8 cellular contexts compared by ENCODE assay signal in the genomic region with DNA sequence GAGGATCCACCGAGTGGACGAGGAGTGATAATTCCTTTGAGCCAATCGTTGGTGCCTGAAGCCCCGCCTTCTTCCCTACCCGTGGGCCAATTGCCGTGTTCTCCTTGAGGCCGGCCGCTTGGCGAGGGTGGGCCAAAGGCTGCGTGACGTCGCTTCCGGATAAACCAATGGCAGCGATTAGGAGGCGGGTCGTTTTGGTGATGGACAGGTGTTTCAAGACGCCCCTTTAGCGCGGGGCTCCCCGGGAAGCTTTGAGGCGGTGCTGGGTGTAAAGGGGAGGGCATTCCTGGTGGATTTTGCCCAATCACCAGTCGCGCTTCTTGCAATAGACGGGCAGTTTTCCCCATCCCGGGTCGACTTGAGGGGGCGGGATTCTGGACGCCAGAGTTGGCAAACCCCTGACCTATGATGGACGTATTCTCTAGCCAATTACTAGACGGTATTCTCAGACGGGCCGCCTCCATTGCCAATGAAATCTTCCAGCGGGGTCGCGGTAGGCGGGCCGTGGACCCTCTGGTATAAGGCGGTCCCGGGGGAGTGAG. TPM values are rescaled to one million over a fixed set of nuclear protein-coding genes. Genes with fewer than 3 reads are reported as not detected.
A peak's percentile ranks its signal among the peaks of the same experiment; 100 is the strongest.
DNase-seq lines count a peak whose midpoint lies in the region; ATAC-seq, FAIRE-seq and TF ChIP-seq lines count a peak whose summit lies in the region.

No MANE protein-coding gene starts in this region.

- H3K4me1 ChIP-seq in right atrium auricular region, result peaks cover 0 to 57% of the 10 kb centered on the region in 2 donors
- peaks cover 11% of the 10 kb centered on the region for H3K4me1 ChIP-seq in prostate gland (replicated peaks)
- H3K4me1 ChIP-seq in urinary bladder (ENCODE audit: insufficient read depth), result no peaks in the 10 kb centered on the region

- 0% methylated on average over 31 of the region's 39 CpGs for WGBS in prostate gland
- under 1% methylated on average over 39 of the region's 39 CpGs for WGBS in urinary bladder

- peak; percentile 69 for ATAC-seq in HG02938 (IDR thresholded peaks at IDR 0.05; ENCODE audit: unreplicated experiment)

- DNase-seq in GM12892 (ENCODE audit: insufficient read length) (peak; percentile 92), NCI-H1694 treated with DMSO at 0.1 percent for 48 hours (lab: John Stamatoyannopoulos, UW) (peak; percentile 100), T-helper 2 cell (peak; percentile 90 to 100 (median 98)), anterior cingulate cortex (lab: John Stamatoyannopoulos, UW) (peak; percentile 97 to 100 (median 100)), right atrium auricular region (ENCODE audit: low spot score) (peak; percentile 100), prostate gland (ENCODE audit: low spot score) (peak; percentile 100)

- H3K4me3 ChIP-seq in right atrium auricular region (peak overlapping the region; percentile 99), prostate gland (peak overlapping the region; percentile 66 to 92), urinary bladder (ENCODE audit: low read depth, low read length) (peak overlapping the region; percentile 94)

- H3K27me3 ChIP-seq in right atrium auricular region, result no peaks in the 10 kb centered on the region
- no peaks in the 10 kb centered on the region for H3K27me3 ChIP-seq in prostate gland (replicated peaks; ENCODE audit: insufficient read depth)

- intact Hi-C loops in prostate gland (cut with DNase I), result loop anchor here (2.0 to 5.0 kb wide), 3 partner anchors 34 to 91 kb away; a partner anchor contains a TSS

- H3K27ac ChIP-seq in right atrium auricular region (peak overlapping the region; percentile 98), prostate gland (peak overlapping the region; percentile 83 to 93), urinary bladder (ENCODE audit: low read depth) (peak overlapping the region; percentile 83)

- TF ChIP-seq CTCF in right atrium auricular region (IDR thresholded peaks at IDR 0.05) (no peak), prostate gland (IDR thresholded peaks at IDR 0.05) (no peak)

- H3K36me3 ChIP-seq in right atrium auricular region (peaks cover 10% of the 10 kb centered on the region), prostate gland (peaks cover under 1% of the 10 kb centered on the region in 2 donors), urinary bladder (ENCODE audit: insufficient read depth) (no peaks in the 10 kb centered on the region)

- H3K9me3 ChIP-seq in right atrium auricular region, result no peaks in the 10 kb centered on the region
- no peaks in the 10 kb centered on the region for H3K9me3 ChIP-seq in prostate gland

- TF ChIP-seq POLR2A in GM12892 (IDR thresholded peaks at IDR 0.05; ENCODE audit: low read depth, low read length) (no peak), prostate gland (IDR thresholded peaks at IDR 0.05) (no peak)

- peak; percentile 100 for FAIRE-seq in GM12892 (lab: Jason Lieb, UNC)

RNA-seq across cellular contexts. Expression of a gene that starts 0.3 kb away (rescaled TPM):
- 253 TPM for polyA plus RNA-seq in GM12892 (2012; ENCODE audit: missing spikeins)
- 100 to 1,000 TPM; 187 to 192 TPM for total RNA-seq in right atrium auricular region
- 100 to 1,000 TPM; 142 to 300 TPM for total RNA-seq in prostate gland
- 121 TPM for total RNA-seq in urinary bladder
- 215 TPM for polyA plus RNA-seq in urinary bladder

RNA-seq across cellular contexts. Expression of a gene that starts 11.0 kb away (rescaled TPM):
- polyA plus RNA-seq in GM12892 (2012; ENCODE audit: missing spikeins), result 35.2 TPM
- 1 to 10 TPM; 5.7 to 6.5 TPM for total RNA-seq in right atrium auricular region
- total RNA-seq in prostate gland, result 10 to 100 TPM; 11.6 to 11.7 TPM
- total RNA-seq in urinary bladder, result 3.1 TPM
- polyA plus RNA-seq in urinary bladder, result 23.6 TPM

RNA-seq across cellular contexts. Expression of a gene that starts 11.1 kb away (rescaled TPM):
- 61.7 TPM for polyA plus RNA-seq in GM12892 (2012; ENCODE audit: missing spikeins)
- total RNA-seq in right atrium auricular region (10 to 100 TPM; 33.2 to 34.0 TPM), prostate gland (10 to 100 TPM; 53.4 to 58.0 TPM), urinary bladder (31.9 TPM)
- polyA plus RNA-seq in urinary bladder, result 84.9 TPM

RNA-seq across cellular contexts. Expression of a gene that starts 12.6 kb away (rescaled TPM):
- 0.68 TPM for polyA plus RNA-seq in GM12892 (2012; ENCODE audit: missing spikeins)
- total RNA-seq in right atrium auricular region (under 1 TPM in 1 of 2 donors, not detected in 1; 0.43 TPM), prostate gland (1 to 10 TPM in 1 of 2 donors, under 1 TPM in 1; 0.68 to 6.1 TPM), urinary bladder (1.4 TPM)
- polyA plus RNA-seq in urinary bladder, result 6.3 TPM

RNA-seq across cellular contexts. Expression of a gene that starts 14.2 kb away (rescaled TPM):
- polyA plus RNA-seq in GM12892 (2012; ENCODE audit: missing spikeins), result not detected
- 1 to 10 TPM; 1.2 to 2.8 TPM for total RNA-seq in right atrium auricular region
- total RNA-seq in prostate gland, result 1 to 10 TPM in 1 of 2 donors, under 1 TPM in 1; 0.96 to 5.5 TPM
- 11.8 TPM for total RNA-seq in urinary bladder
- polyA plus RNA-seq in urinary bladder, result 7.3 TPM

Comparison
In these comparisons a context has a peak if more than half of its experiments do, and no peak if none do; other contexts are left out.
1. Peak in every context shown above with its lines: DNase-seq, ATAC-seq, H3K4me3 ChIP-seq and H3K27ac ChIP-seq.